ENCODE assay signal across 11 cellular contexts in the genomic region with DNA sequence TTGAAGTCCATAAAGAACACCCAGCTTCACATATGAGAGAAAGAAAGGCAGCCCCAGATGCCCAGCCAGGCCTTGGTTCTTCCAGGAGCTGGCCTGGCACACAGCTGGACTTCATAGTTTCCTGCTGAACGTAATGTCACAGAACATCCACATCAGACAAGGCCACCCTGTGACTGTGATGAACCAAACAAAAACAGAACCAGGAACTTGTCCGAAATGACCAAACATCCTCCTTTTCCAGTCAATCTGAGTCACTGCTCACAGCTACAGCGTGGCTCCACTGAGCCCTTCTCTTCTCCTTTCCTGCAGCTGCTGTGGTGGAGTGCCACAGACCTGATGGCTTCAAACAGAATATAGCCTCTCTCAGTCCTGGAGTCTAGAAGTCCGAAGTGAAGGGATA. TPM values are rescaled to one million over a fixed set of nuclear protein-coding genes. Genes with fewer than 3 reads are reported as not detected.
A peak's percentile ranks its signal among the peaks of the same experiment; 100 is the strongest.
DNase-seq lines count a peak whose midpoint lies in the region; ATAC-seq and TF ChIP-seq lines count a peak whose summit lies in the region.
"Had no signal": no experiment of that assay in that cellular context is flagged by ENCODE, and none has a peak within 500 bp of the region (broad histone marks: within the 10 kb centered on the region; RNA-seq: fewer than 3 reads in every experiment).

No MANE protein-coding gene starts in this region.

- H3K79me1 ChIP-seq in neuronal stem cell (ENCODE audit: low read depth, low read length), result no peaks in the 10 kb centered on the region

- H3K18ac ChIP-seq in neuronal stem cell (ENCODE audit: low read length), result no peak overlapping the region

- no peaks in the 10 kb centered on the region for H3K36me3 ChIP-seq in neuronal stem cell (replicated peaks in 1 of 2; ENCODE audit: control insufficient read depth in 2 of 2, insufficient read depth in 2 of 2, low read length in 2 of 2)
- H3K36me3 ChIP-seq: BLaER1 had no signal

- H2AFZ ChIP-seq in neuronal stem cell (ENCODE audit: low read length), result no peak overlapping the region

- H4K8ac ChIP-seq in neuronal stem cell (ENCODE audit: low read depth, low read length), result no peak overlapping the region

- H3K9me3 ChIP-seq in neuronal stem cell (replicated peaks in 1 of 2; ENCODE audit: control insufficient read depth in 2 of 2, insufficient read depth in 1 of 2, low read depth in 1 of 2, low read length in 2 of 2), result no peaks in the 10 kb centered on the region
- H3K9me3 ChIP-seq: BLaER1 had no signal

- no peak overlapping the region for H2BK15ac ChIP-seq in neuronal stem cell (ENCODE audit: low read length)

- H3K4me1 ChIP-seq in neuronal stem cell (ENCODE audit: control insufficient read depth in 2 of 2, insufficient read depth in 1 of 2, low read depth in 1 of 2, low read length in 2 of 2), result no peaks in the 10 kb centered on the region
- H3K4me1 ChIP-seq: BLaER1 had no signal

- H3K4me3 ChIP-seq in fibroblast of mammary gland (ENCODE audit: control insufficient read depth, low read depth, low read length), result no peak overlapping the region
- H3K4me3 ChIP-seq in neuronal stem cell (ENCODE audit: low read length in 2 of 2), result no peak overlapping the region
- H3K4me3 ChIP-seq: BLaER1 had no signal

- no peaks in the 10 kb centered on the region for H3K27me3 ChIP-seq in neuronal stem cell (ENCODE audit: control insufficient read depth in 3 of 3, insufficient read depth in 3 of 3, low read depth in 1 of 3, low read length in 3 of 3)
- H3K27me3 ChIP-seq: BLaER1 had no signal

- H3K14ac ChIP-seq in neuronal stem cell (ENCODE audit: low read length), result no peak overlapping the region

- TF ChIP-seq CTCF in fibroblast of mammary gland (conservative IDR thresholded peaks at IDR 0.05; ENCODE audit: control insufficient read depth, insufficient read depth, low read depth, low read length) (no peak), omental fat pad (IDR thresholded peaks at IDR 0.05) (no peak)

- no peak overlapping the region for H4K91ac ChIP-seq in neuronal stem cell (ENCODE audit: low read depth, low read length, poor library complexity)

- no peak overlapping the region for H3K23ac ChIP-seq in neuronal stem cell (ENCODE audit: low read depth, low read length, poor library complexity)

- H2BK120ac ChIP-seq in neuronal stem cell (ENCODE audit: low read depth, low read length), result no peak overlapping the region

- H3K27ac ChIP-seq in neuronal stem cell (replicated peaks; ENCODE audit: low read length), result no peak overlapping the region
- H3K27ac ChIP-seq: BLaER1 had no signal

- H3K4ac ChIP-seq in neuronal stem cell (ENCODE audit: low read length), result no peak overlapping the region

- ATAC-seq in omental fat pad (ENCODE audit: low FRiP score), result peak; percentile 57
- ATAC-seq in GM21737 (IDR thresholded peaks at IDR 0.05; ENCODE audit: unreplicated experiment), result no peak

- peak in 9 of 14 donors; percentile 3 to 52 (median 19) for DNase-seq in C1 segment of cervical spinal cord (lab: John Stamatoyannopoulos, UW)
- DNase-seq in OCI-M1 (lab: John Stamatoyannopoulos, UW), result peak; percentile 5
- DNase-seq in fibroblast of mammary gland (ENCODE audit: low read depth), result peak; percentile 14
- DNase-seq in omental fat pad (ENCODE audit: low spot score), result no peak
- DNase-seq in neuronal stem cell (ENCODE audit: low spot score), result no peak
- DNase-seq in SHP77 (lab: John Stamatoyannopoulos, UW), result no peak
- no peak for DNase-seq in activated CD4-positive, alpha-beta T cell treated with anti-CD3 and anti-CD28 coated beads, Interleukin-2, amount 50 U/mL, for 4 hours
- DNase-seq: activated T-cell treated with anti-CD3 and anti-CD28 coated beads, Interleukin-2, amount 50 U/mL, for 48 hours; NK-92 treated with Interleukin-12 subunit alpha and Interleukin-12 subunit beta, amount 100 ng/mL, for 24 hours had no signal

- no peak overlapping the region for H2AK5ac ChIP-seq in neuronal stem cell (ENCODE audit: low read depth, low read length)

- no peak overlapping the region for H3K9ac ChIP-seq in neuronal stem cell (ENCODE audit: low read depth, low read length, poor library complexity)
- H3K9ac ChIP-seq: BLaER1 had no signal

- no CpG with 5 or more reads among the region's 4 CpGs for WGBS in neuronal stem cell (ENCODE audit: extremely low coverage in 2 of 2, insufficient read length in 2 of 2, insufficient replicate concordance in 1 of 2), 2 donors

- H2BK5ac ChIP-seq in neuronal stem cell (ENCODE audit: low read length), result no peak overlapping the region

- H2BK12ac ChIP-seq in neuronal stem cell (ENCODE audit: low read length), result no peak overlapping the region

- H3K4me2 ChIP-seq in neuronal stem cell (ENCODE audit: insufficient read depth, low read length, poor library complexity, severe bottlenecking), result no peak overlapping the region
- H3K4me2 ChIP-seq: BLaER1 had no signal

RNA-seq across cellular contexts. Expression of gene PAPOLG, which starts 45.4 kb away (rescaled TPM):
- 10 to 100 TPM; 12.3 to 19.2 (median 14.9) TPM for total RNA-seq in omental fat pad
- polyA plus RNA-seq in neuronal stem cell (2013, experiment 1 of 2), result 16.2 TPM
- 16.2 TPM for polyA plus RNA-seq in neuronal stem cell (2013, experiment 2 of 2)

Comparison
In these comparisons a context has a peak if more than half of its experiments do, and no peak if none do; other contexts are left out.
1. DNase-seq: peak in C1 segment of cervical spinal cord (9 of 14), OCI-M1 (single experiment) and fibroblast of mammary gland (single experiment); none in omental fat pad (single experiment), neuronal stem cell (single experiment), SHP77 (0 of 2) and activated CD4-positive, alpha-beta T cell treated with anti-CD3 and anti-CD28 coated beads, Interleukin-2, amount 50 U/mL, for 4 hours (0 of 2).